ENCODE assay signal across 28 cellular contexts in the genomic region with DNA sequence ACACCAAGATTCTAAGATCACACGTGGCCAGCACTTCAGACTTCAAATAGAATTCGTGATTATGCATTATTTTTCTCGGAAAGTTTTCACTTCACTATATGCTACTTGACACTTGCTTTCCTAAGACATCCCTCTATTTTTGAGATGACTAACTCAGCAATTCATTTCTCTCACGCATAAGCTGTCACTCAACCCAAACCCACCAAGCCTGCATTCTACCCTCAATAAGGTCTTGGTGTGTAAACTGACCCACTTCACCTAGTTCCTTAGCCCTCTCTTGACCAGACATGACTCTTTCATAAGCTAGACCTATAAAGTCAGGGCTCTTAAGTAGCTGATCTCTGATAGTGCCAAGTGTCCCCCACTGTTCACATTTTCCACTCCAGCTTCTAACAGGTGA. TPM values are rescaled to one million over a fixed set of nuclear protein-coding genes. Genes with fewer than 3 reads are reported as not detected.
"Had no signal": no experiment of that assay in that cellular context is flagged by ENCODE, and none has a peak within 500 bp of the region (broad histone marks: within the 10 kb centered on the region; RNA-seq: fewer than 3 reads in every experiment).

No MANE protein-coding gene starts in this region.

- H3K36me3 ChIP-seq: esophagus squamous epithelium, heart left ventricle, sigmoid colon, stomach, suprapubic skin, transverse colon had no signal

- DNase-seq: activated CD4-positive, alpha-beta memory T cell treated with anti-CD3 and anti-CD28 coated beads for 36 hours; activated CD4-positive, alpha-beta T cell treated with anti-CD3 and anti-CD28 coated beads for 48 hours; activated naive CD4-positive, alpha-beta T cell treated with anti-CD3 and anti-CD28 coated beads for 36 hours; activated T-cell treated with anti-CD3 and anti-CD28 coated beads, Interleukin-2, amount 50 U/mL, for 48 hours; amygdala; cerebellar nuclear complex; cortex of kidney; endodermal cell; esophagus squamous epithelium; heart left ventricle; left colon; mesenchymal stem cell; mucosa of descending colon; occipital lobe; sigmoid colon; stimulated activated CD4-positive, alpha-beta T cell treated with anti-CD3 and anti-CD28 coated beads, Interleukin-15, amount 100 ng/mL, for 24 hours; stomach; transverse colon had no signal

- H3K27me3 ChIP-seq: esophagus squamous epithelium, heart left ventricle, sigmoid colon, stomach, suprapubic skin, transverse colon had no signal

- H3K9me3 ChIP-seq: esophagus squamous epithelium, heart left ventricle, mucosa of descending colon, sigmoid colon, stomach, suprapubic skin, transverse colon had no signal

- H3K9me3 Mint-ChIP-seq: activated CD4-positive, alpha-beta memory T cell treated with anti-CD3 and anti-CD28 coated beads for 36 hours; activated naive CD4-positive, alpha-beta T cell treated with anti-CD3 and anti-CD28 coated beads for 36 hours; endodermal cell; neural crest cell; stimulated activated memory B cell treated with anti-CD40 and anti-IgM and Interleukin-4, amounts not matched to agents 10 μg/mL and 1 μg/mL and 100 μg/mL, for 72 hours had no signal

- H3K4me3 ChIP-seq: esophagus squamous epithelium, heart left ventricle, mucosa of descending colon, sigmoid colon, smooth muscle cell, stomach, suprapubic skin, transverse colon had no signal

- H3K4me3 Mint-ChIP-seq: activated CD4-positive, alpha-beta memory T cell treated with anti-CD3 and anti-CD28 coated beads for 36 hours; activated naive CD4-positive, alpha-beta T cell treated with anti-CD3 and anti-CD28 coated beads for 36 hours; endodermal cell; neural crest cell; stimulated activated memory B cell treated with anti-CD40 and anti-IgM and Interleukin-4, amounts not matched to agents 10 μg/mL and 1 μg/mL and 100 μg/mL, for 72 hours had no signal

- FAIRE-seq: keratinocyte, urothelium cell line had no signal

- H3K4me2 ChIP-seq: smooth muscle cell had no signal

- H3K27ac Mint-ChIP-seq: activated CD4-positive, alpha-beta memory T cell treated with anti-CD3 and anti-CD28 coated beads for 36 hours; activated naive CD4-positive, alpha-beta T cell treated with anti-CD3 and anti-CD28 coated beads for 36 hours; endodermal cell; stimulated activated memory B cell treated with anti-CD40 and anti-IgM and Interleukin-4, amounts not matched to agents 10 μg/mL and 1 μg/mL and 100 μg/mL, for 72 hours had no signal

- H3K27me3 Mint-ChIP-seq: activated CD4-positive, alpha-beta memory T cell treated with anti-CD3 and anti-CD28 coated beads for 36 hours; stimulated activated memory B cell treated with anti-CD40 and anti-IgM and Interleukin-4, amounts not matched to agents 10 μg/mL and 1 μg/mL and 100 μg/mL, for 72 hours had no signal

- H3K4me1 ChIP-seq: sigmoid colon, suprapubic skin had no signal

- ATAC-seq: heart left ventricle; left colon; mucosa of descending colon; stimulated activated memory B cell treated with anti-CD40 and anti-IgM and Interleukin-4, amounts not matched to agents 10 μg/mL and 1 μg/mL and 100 μg/mL, for 72 hours had no signal

- H3K27ac ChIP-seq: heart left ventricle, sigmoid colon, suprapubic skin, transverse colon had no signal

RNA-seq across cellular contexts. Expression of a gene that starts 31.6 kb away (rescaled TPM):
- total RNA-seq: mucosa of descending colon, neural crest cell, occipital lobe, posterior vena cava, sigmoid colon, stomach, transverse colon had no signal
- polyA plus RNA-seq: heart left ventricle had no signal

RNA-seq across cellular contexts. Expression of a gene that starts 31.8 kb away (rescaled TPM):
- total RNA-seq: activated CD4-positive, alpha-beta memory T cell treated with anti-CD3 and anti-CD28 coated beads for 36 hours; activated naive CD4-positive, alpha-beta T cell treated with anti-CD3 and anti-CD28 coated beads for 36 hours; endodermal cell; esophagus squamous epithelium; fibroblast of villous mesenchyme; left colon; lower leg skin; mucosa of descending colon; neural crest cell; occipital lobe; posterior vena cava; renal cortical epithelial cell; sigmoid colon; smooth muscle cell; stomach; transverse colon had no signal
- polyA plus RNA-seq: heart left ventricle, smooth muscle cell, stomach had no signal
